ENCODE assay signal across 14 cellular contexts in genomic region chr1:33332881-33333280, GRCh38. TPM values are rescaled to one million over a fixed set of nuclear protein-coding genes. Genes with fewer than 3 reads are reported as not detected.
DNase-seq lines count a peak whose midpoint lies in the region; ATAC-seq and TF ChIP-seq lines count a peak whose summit lies in the region.
"Had no signal": no experiment of that assay in that cellular context is flagged by ENCODE, and none has a peak within 500 bp of the region (broad histone marks: within the 10 kb centered on the region; RNA-seq: fewer than 3 reads in every experiment).

No MANE protein-coding gene starts in this region.

- H3K27me3 ChIP-seq in layer of hippocampus (ENCODE audit: control insufficient read depth, insufficient read depth, low read length) (no peaks in the 10 kb centered on the region), gastrocnemius medialis (no peaks in the 10 kb centered on the region)
- H3K27me3 ChIP-seq: Peyer's patch had no signal

- H3K27ac ChIP-seq in layer of hippocampus (ENCODE audit: low read depth, low read length): peak overlapping the region; percentile 74
- H3K27ac ChIP-seq in gastrocnemius medialis: peak overlapping the region; percentile 94 to 99 (median 98)

- POLR2A ChIA-PET in MCF 10A (lab: Yijun Ruan, JAX): no interaction called here

- ATAC-seq in gastrocnemius medialis (peak; percentile 63 to 65), GM21423 (IDR thresholded peaks at IDR 0.05; ENCODE audit: unreplicated experiment) (no peak)

- no peaks in the 10 kb centered on the region for H3K27me3 Mint-ChIP-seq in MCF 10A (ENCODE audit: insufficient read depth, unreplicated experiment)
- H3K27me3 Mint-ChIP-seq in activated CD4-positive, alpha-beta T cell treated with anti-CD3 and anti-CD28 coated beads, Interleukin-2, amount 10 ng/mL, durations not matched to agents 24 days and 14 days: no peaks in the 10 kb centered on the region

- peaks cover 91% of the 10 kb centered on the region for H3K36me3 Mint-ChIP-seq in MCF 10A (ENCODE audit: insufficient read depth, unreplicated experiment)
- H3K36me3 Mint-ChIP-seq in activated CD4-positive, alpha-beta T cell treated with anti-CD3 and anti-CD28 coated beads, Interleukin-2, amount 10 ng/mL, durations not matched to agents 24 days and 14 days (ENCODE audit: low read depth): peaks cover 45% of the 10 kb centered on the region

- CTCF ChIA-PET in MCF 10A (lab: Yijun Ruan, JAX): no interaction called here

- TF ChIP-seq POLR2A in gastrocnemius medialis (IDR thresholded peaks at IDR 0.05): peak; percentile 59 to 69

- no TSS peak for BruUV-seq in MCF 10A (replicated peaks; lab: Mats Ljungman, UMichigan)

- peak overlapping the region in 1 of 4 donors; percentile 14 for H3K4me3 ChIP-seq in gastrocnemius medialis
- H3K4me3 ChIP-seq: HAP-1, Peyer's patch had no signal

- no peaks in the 10 kb centered on the region for H3K9me3 ChIP-seq in gastrocnemius medialis
- H3K9me3 ChIP-seq: HAP-1, Peyer's patch had no signal

- H3K27ac Mint-ChIP-seq in MCF 10A (ENCODE audit: low read depth, unreplicated experiment): peak overlapping the region; percentile 86
- no peak overlapping the region for H3K27ac Mint-ChIP-seq in activated CD4-positive, alpha-beta T cell treated with anti-CD3 and anti-CD28 coated beads, Interleukin-2, amount 10 ng/mL, durations not matched to agents 24 days and 14 days

- TF ChIP-seq CTCF in MCF 10A (IDR thresholded peaks at IDR 0.05; ENCODE audit: unreplicated experiment) (no peak), gastrocnemius medialis (IDR thresholded peaks at IDR 0.05 in 4 of 5, conservative IDR thresholded peaks at IDR 0.05 in 1 of 5) (no peak)

- no peaks in the 10 kb centered on the region for H3K9me3 Mint-ChIP-seq in MCF 10A (ENCODE audit: unreplicated experiment)
- no peaks in the 10 kb centered on the region for H3K9me3 Mint-ChIP-seq in activated CD4-positive, alpha-beta T cell treated with anti-CD3 and anti-CD28 coated beads, Interleukin-2, amount 10 ng/mL, durations not matched to agents 24 days and 14 days

- DNase-seq in C1 segment of cervical spinal cord (lab: John Stamatoyannopoulos, UW): peak in 8 of 14 donors; percentile 17 to 59 (median 22)
- DNase-seq in MCF 10A (ENCODE audit: unreplicated experiment): no peak
- DNase-seq in gastrocnemius medialis: peak; percentile 80
- no peak for DNase-seq in D341Med (ENCODE audit: low spot score)
- no peak for DNase-seq in foreskin melanocyte
- no peak for DNase-seq in activated CD4-positive, alpha-beta T cell treated with anti-CD3 and anti-CD28 coated beads, Interleukin-2, amount 10 ng/mL, durations not matched to agents 24 days and 14 days
- DNase-seq: AML-193, amniotic stem cell, NCI-H1092, Peyer's patch had no signal

- H3K4me1 Mint-ChIP-seq in MCF 10A (ENCODE audit: insufficient read depth, unreplicated experiment): peaks cover 66% of the 10 kb centered on the region
- peaks cover 12% of the 10 kb centered on the region for H3K4me1 Mint-ChIP-seq in activated CD4-positive, alpha-beta T cell treated with anti-CD3 and anti-CD28 coated beads, Interleukin-2, amount 10 ng/mL, durations not matched to agents 24 days and 14 days

- peaks cover 82 to 87% of the 10 kb centered on the region in 2 donors for H3K4me1 ChIP-seq in gastrocnemius medialis

- intact Hi-C loops in MCF 10A (cut with micrococcal nuclease) (no loop called here), gastrocnemius medialis (cut with DNase I; ENCODE audit: low total_unique reads) (loop anchor here (1.0 kb wide), 1 partner anchor 15 kb away; no protein-coding TSS in a partner anchor)
- intact Hi-C loops in activated CD4-positive, alpha-beta T cell treated with anti-CD3 and anti-CD28 coated beads, Interleukin-2, amount 10 ng/mL, durations not matched to agents 24 days and 14 days (cut with micrococcal nuclease): no loop called here

- in situ Hi-C loops in gastrocnemius medialis (cut with MboI; ENCODE audit: low sequenced_read_pairs in 4 of 4): no loop called here

- peaks cover 13 to 42% of the 10 kb centered on the region in 2 donors for H3K36me3 ChIP-seq in gastrocnemius medialis

- no peak overlapping the region for H3K4me3 Mint-ChIP-seq in MCF 10A (ENCODE audit: unreplicated experiment)
- no peak overlapping the region for H3K4me3 Mint-ChIP-seq in activated CD4-positive, alpha-beta T cell treated with anti-CD3 and anti-CD28 coated beads, Interleukin-2, amount 10 ng/mL, durations not matched to agents 24 days and 14 days

RNA-seq across cellular contexts. Expression of gene A3GALT2, which starts 12.0 kb away (rescaled TPM):
- total RNA-seq in MCF 10A (2022) (0.32 TPM in 1 of 2 replicates, not detected in the other), gastrocnemius medialis (not detected)
- total RNA-seq in activated CD4-positive, alpha-beta T cell treated with anti-CD3 and anti-CD28 coated beads, Interleukin-2, amount 10 ng/mL, durations not matched to agents 24 days and 14 days: not detected in 2 replicates
- total RNA-seq: activated CD8-positive, alpha-beta memory T cell treated with anti-CD3 and anti-CD28 coated beads for 36 hours; Peyer's patch had no signal

Comparison
In these comparisons a context has a peak if more than half of its experiments do, and no peak if none do; other contexts are left out.
1. DNase-seq: peak in C1 segment of cervical spinal cord (8 of 14) and gastrocnemius medialis (2 of 2); none in MCF 10A (single experiment), D341Med (single experiment), foreskin melanocyte (single experiment) and activated CD4-positive, alpha-beta T cell treated with anti-CD3 and anti-CD28 coated beads, Interleukin-2, amount 10 ng/mL, durations not matched to agents 24 days and 14 days (single experiment).